Comparison of ENCODE assay signal across 16 cellular contexts in the genomic region with DNA sequence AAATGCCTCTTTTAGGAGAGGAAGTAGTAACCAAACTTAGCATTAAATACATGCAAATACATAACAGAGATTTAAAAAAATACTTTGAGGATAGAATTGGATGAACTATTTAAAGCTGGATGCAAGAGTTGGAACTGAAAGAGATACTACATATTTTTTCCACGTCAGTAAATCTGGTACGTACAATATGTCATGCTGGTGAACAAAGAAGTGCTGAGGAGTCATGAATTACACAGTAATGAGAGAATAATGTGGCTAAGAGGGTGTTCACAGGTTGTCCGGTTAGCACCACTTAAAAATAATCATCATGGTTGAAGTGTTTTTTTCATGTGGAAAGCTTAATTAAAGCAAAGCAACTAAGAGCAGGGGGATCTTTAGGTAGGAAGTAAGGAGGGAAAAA.
"Had no signal": no experiment of that assay in that cellular context is flagged by ENCODE, and none has a peak within 500 bp of the region (broad histone marks: within the 10 kb centered on the region; RNA-seq: fewer than 3 reads in every experiment).

No MANE protein-coding gene starts in this region.

- H3K4me3 ChIP-seq: adrenal gland, colonic mucosa, prostate gland, right lobe of liver, spleen, thoracic aorta had no signal

- H3K9me3 ChIP-seq: adrenal gland, colonic mucosa, prostate gland, right lobe of liver, spleen, thoracic aorta had no signal

- H3K27ac ChIP-seq: adrenal gland, colonic mucosa, prostate gland, right lobe of liver, spleen, thoracic aorta had no signal

- H3K27ac Mint-ChIP-seq: activated CD4-positive, alpha-beta memory T cell treated with anti-CD3 and anti-CD28 coated beads for 36 hours; activated CD4-positive, alpha-beta T cell treated with anti-CD3 and anti-CD28 coated beads for 36 hours; activated naive CD4-positive, alpha-beta T cell treated with anti-CD3 and anti-CD28 coated beads, Interleukin-2, amount 50 U/mL, for 24 hours; activated T-cell treated with anti-CD3 and anti-CD28 coated beads, Interleukin-2, amount 50 U/mL, for 24 hours had no signal

- H3K27me3 Mint-ChIP-seq: activated CD4-positive, alpha-beta memory T cell treated with anti-CD3 and anti-CD28 coated beads for 36 hours had no signal

- H3K4me1 Mint-ChIP-seq: activated CD4-positive, alpha-beta T cell treated with anti-CD3 and anti-CD28 coated beads for 36 hours; activated naive CD4-positive, alpha-beta T cell treated with anti-CD3 and anti-CD28 coated beads, Interleukin-2, amount 50 U/mL, for 24 hours had no signal

- H3K27me3 ChIP-seq: colonic mucosa, right lobe of liver, spleen had no signal

- H3K36me3 ChIP-seq: adrenal gland, colonic mucosa, prostate gland, right lobe of liver, spleen, thoracic aorta had no signal

- H3K36me3 Mint-ChIP-seq: activated CD4-positive, alpha-beta memory T cell treated with anti-CD3 and anti-CD28 coated beads for 36 hours; activated naive CD4-positive, alpha-beta T cell treated with anti-CD3 and anti-CD28 coated beads, Interleukin-2, amount 50 U/mL, for 24 hours; mesothelial cell of epicardium had no signal

- H3K4me1 ChIP-seq: adrenal gland, colonic mucosa, prostate gland, right lobe of liver, spleen had no signal

- DNase-seq: activated CD4-positive, alpha-beta memory T cell treated with anti-CD3 and anti-CD28 coated beads for 36 hours; activated CD4-positive, alpha-beta T cell treated with anti-CD3 and anti-CD28 coated beads for 36 hours; activated effector memory CD4-positive, alpha-beta T cell treated with Interleukin-2 at 50 U/mL for 16 hours; activated T-cell treated with anti-CD3 and anti-CD28 coated beads, Interleukin-2, amount 50 U/mL, for 24 hours; adrenal gland; central memory CD4-positive, alpha-beta T cell; colonic mucosa; right lobe of liver; spleen; T-helper 2 cell had no signal

- ATAC-seq: activated CD4-positive, alpha-beta T cell treated with anti-CD3 and anti-CD28 coated beads for 36 hours; right lobe of liver had no signal

- FAIRE-seq: urothelium cell line had no signal

- H3K9me3 Mint-ChIP-seq: activated CD4-positive, alpha-beta memory T cell treated with anti-CD3 and anti-CD28 coated beads for 36 hours; activated naive CD4-positive, alpha-beta T cell treated with anti-CD3 and anti-CD28 coated beads, Interleukin-2, amount 50 U/mL, for 24 hours; activated T-cell treated with anti-CD3 and anti-CD28 coated beads, Interleukin-2, amount 50 U/mL, for 24 hours had no signal

- H3K4me3 Mint-ChIP-seq: activated CD4-positive, alpha-beta memory T cell treated with anti-CD3 and anti-CD28 coated beads for 36 hours; activated CD4-positive, alpha-beta T cell treated with anti-CD3 and anti-CD28 coated beads for 36 hours; activated naive CD4-positive, alpha-beta T cell treated with anti-CD3 and anti-CD28 coated beads, Interleukin-2, amount 50 U/mL, for 24 hours; activated T-cell treated with anti-CD3 and anti-CD28 coated beads, Interleukin-2, amount 50 U/mL, for 24 hours; mesothelial cell of epicardium; neural crest cell had no signal
